Comparison of ENCODE assay signal across 8 cellular contexts in genomic region chr14:54805521-54806322, GRCh38.
DNase-seq lines count a peak whose midpoint lies in the region; ATAC-seq and TF ChIP-seq lines count a peak whose summit lies in the region.

No MANE protein-coding gene starts in this region.

- in situ Hi-C loops in SK-MEL-5 (cut with HindIII; ENCODE audit: low pct_unique_long_range_greater_than_20kb, low sequenced_read_pairs) = no loop called here

- H3K27me3 Mint-ChIP-seq in CD8-positive, alpha-beta T cell (ENCODE audit: low read depth) = peaks cover 8% of the 10 kb centered on the region
- peaks cover 5% of the 10 kb centered on the region for H3K27me3 Mint-ChIP-seq in glutamatergic neuron (ENCODE audit: unreplicated experiment)

- H3K36me3 ChIP-seq in CD8-positive, alpha-beta T cell (ENCODE audit: insufficient read depth, low read length) = no peaks in the 10 kb centered on the region
- H3K36me3 ChIP-seq in tibial nerve = no peaks in the 10 kb centered on the region

- 34 to 39% methylated on average over 18 to 19 of the region's 19 CpGs for WGBS in tibial nerve, 2 donors

- peak; percentile 82 for ATAC-seq in CD8-positive, alpha-beta T cell

- no peaks in the 10 kb centered on the region for H3K36me3 Mint-ChIP-seq in CD8-positive, alpha-beta T cell
- H3K36me3 Mint-ChIP-seq in glutamatergic neuron (ENCODE audit: unreplicated experiment) = no peaks in the 10 kb centered on the region

- no peak overlapping the region for H3K4me3 Mint-ChIP-seq in CD8-positive, alpha-beta T cell
- H3K4me3 Mint-ChIP-seq in glutamatergic neuron (ENCODE audit: unreplicated experiment) = peak overlapping the region; percentile 42

- H3K4me1 ChIP-seq in CD8-positive, alpha-beta T cell (ENCODE audit: insufficient read depth, low read length) = no peaks in the 10 kb centered on the region
- peaks cover 0 to 13% (median 0%) of the 10 kb centered on the region in 4 donors for H3K4me1 ChIP-seq in tibial nerve

- POLR2A ChIA-PET in CD8-positive, alpha-beta T cell (lab: Charles Lee) = no interaction called here

- peak; percentile 36 to 82 (median 60) for DNase-seq in CD8-positive, alpha-beta T cell
- DNase-seq in GM20000 (ENCODE audit: low spot score) (peak; percentile 75), LNCaP clone FGC (ENCODE audit: low read depth) (no peak), SK-MEL-5 (ENCODE audit: low read depth, low spot score) (peak; percentile 86), glutamatergic neuron (peak; percentile 88), pons (ENCODE audit: low spot score) (peak; percentile 76), tibial nerve (ENCODE audit: low spot score in 2 of 2) (peak; percentile 70 to 85)
- DNase-seq in activated naive CD4-positive, alpha-beta T cell treated with Interleukin-2 at 50 U/mL for 16 hours = peak; percentile 73

- TF ChIP-seq EP300 in tibial nerve (IDR thresholded peaks at IDR 0.05) = peak in 1 of 2 donors; percentile 22

- H3K27me3 ChIP-seq in CD8-positive, alpha-beta T cell (ENCODE audit: insufficient read depth, low read length) = no peaks in the 10 kb centered on the region
- no peaks in the 10 kb centered on the region for H3K27me3 ChIP-seq in tibial nerve

- CTCF ChIA-PET in CD8-positive, alpha-beta T cell (lab: Charles Lee) = interaction anchor here (0.9 to 3.4 kb wide), 17 partner anchors 12 to 383 kb away, joined by 3 to 21 read pairs (median 4); partner anchors contain the start of gene GCH1

- H3K4me1 Mint-ChIP-seq in CD8-positive, alpha-beta T cell (ENCODE audit: low read depth) = peaks cover 5% of the 10 kb centered on the region
- peaks cover 9% of the 10 kb centered on the region for H3K4me1 Mint-ChIP-seq in glutamatergic neuron (ENCODE audit: low read depth, unreplicated experiment)

- no peak overlapping the region for H3K27ac ChIP-seq in CD8-positive, alpha-beta T cell (ENCODE audit: low read depth, low read length)
- no peak overlapping the region for H3K27ac ChIP-seq in tibial nerve

- peak; percentile 76 for TF ChIP-seq CTCF in CD8-positive, alpha-beta T cell (IDR thresholded peaks at IDR 0.05)
- TF ChIP-seq CTCF in GM20000 (IDR thresholded peaks at IDR 0.05; ENCODE audit: extremely low read depth, missing control alignments) (peak; percentile 83), LNCaP clone FGC (IDR thresholded peaks at IDR 0.05; ENCODE audit: control insufficient read depth, extremely low read depth, insufficient read depth) (peak; percentile 91), glutamatergic neuron (IDR thresholded peaks at IDR 0.05; ENCODE audit: partially characterized antibody, unreplicated experiment) (peak; percentile 88), tibial nerve (IDR thresholded peaks at IDR 0.05) (peak; percentile 87 to 93 (median 92))

- no peak overlapping the region for H3K4me3 ChIP-seq in CD8-positive, alpha-beta T cell (ENCODE audit: low read depth, low read length)
- H3K4me3 ChIP-seq in LNCaP clone FGC (ENCODE audit: low read depth, low read length) = no peak overlapping the region
- H3K4me3 ChIP-seq in tibial nerve = peak overlapping the region in 1 of 4 donors; percentile 1

- TF ChIP-seq POLR2A in tibial nerve (IDR thresholded peaks at IDR 0.05) = no peak

- intact Hi-C loops in CD8-positive, alpha-beta T cell (cut with DNase I, micrococcal nuclease) = loop anchor here (1.0 to 10.0 kb wide), 3 partner anchors 33 to 441 kb away; no protein-coding TSS in a partner anchor

- H3K27ac Mint-ChIP-seq in CD8-positive, alpha-beta T cell = no peak overlapping the region
- no peak overlapping the region for H3K27ac Mint-ChIP-seq in glutamatergic neuron (ENCODE audit: unreplicated experiment)

- no peaks in the 10 kb centered on the region for H3K9me3 Mint-ChIP-seq in CD8-positive, alpha-beta T cell
- H3K9me3 Mint-ChIP-seq in glutamatergic neuron (ENCODE audit: unreplicated experiment) = peaks cover 7% of the 10 kb centered on the region

- no peaks in the 10 kb centered on the region for H3K9me3 ChIP-seq in CD8-positive, alpha-beta T cell (ENCODE audit: low read length)
- H3K9me3 ChIP-seq in tibial nerve = no peaks in the 10 kb centered on the region
